ENCODE assay signal across 9 cellular contexts in genomic region chr6:143677577-143677890, GRCh38. TPM values are rescaled to one million over a fixed set of nuclear protein-coding genes. Genes with fewer than 3 reads are reported as not detected.
DNase-seq lines count a peak whose midpoint lies in the region; ATAC-seq and FAIRE-seq lines count a peak whose summit lies in the region.
"Had no signal": no experiment of that assay in that cellular context is flagged by ENCODE, and none has a peak within 500 bp of the region (broad histone marks: within the 10 kb centered on the region; RNA-seq: fewer than 3 reads in every experiment).

No MANE protein-coding gene starts in this region.

- peaks cover 11% of the 10 kb centered on the region for H3K36me3 Mint-ChIP-seq in activated T-helper 2 cell treated with anti-CD3 and anti-CD28 coated beads, Interferon-gamma antibody, Interleukin-2, Interleukin-4, amounts not matched to agents 10 μg/mL and 5 μg/mL and 100 μg/mL, durations not matched to agents 14 hours and 24 hours and 36 hours (ENCODE audit: low read depth)

- H3K4me1 ChIP-seq in iPS-20b (ENCODE audit: insufficient read depth, low read length) (peaks cover 64% of the 10 kb centered on the region), small intestine (ENCODE audit: control insufficient read depth in 2 of 2, insufficient read depth in 1 of 2, low read depth in 1 of 2, low read length in 1 of 2) (peaks cover 0 to 6% of the 10 kb centered on the region in 2 donors)

- H3K9ac ChIP-seq in iPS-20b (ENCODE audit: low read depth, low read length): peak overlapping the region; percentile 44; the same call in 1 of the 2 replicates

- H3K27me3 ChIP-seq in iPS-20b (ENCODE audit: insufficient read depth, low read length) (no peaks in the 10 kb centered on the region), small intestine (ENCODE audit: control insufficient read depth in 2 of 2, insufficient read depth in 2 of 2, low read length in 2 of 2) (no peaks in the 10 kb centered on the region)

- peak overlapping the region; percentile 98 for H3K4me3 ChIP-seq in iPS-20b (ENCODE audit: low read length)
- H3K4me3 ChIP-seq in small intestine (ENCODE audit: low read depth in 1 of 2, low read length in 2 of 2): peak overlapping the region; percentile 72 to 73

- H3K27ac ChIP-seq in iPS-20b (ENCODE audit: low read length): no peak overlapping the region
- no peak overlapping the region for H3K27ac ChIP-seq in small intestine (ENCODE audit: low read depth in 1 of 2, low read length in 1 of 2)
- H3K27ac ChIP-seq: SK-N-MC had no signal

- H3K36me3 ChIP-seq in iPS-20b (ENCODE audit: insufficient read depth, low read depth, low read length) (peaks cover 4% of the 10 kb centered on the region; the same call in 1 of the 2 replicates), small intestine (ENCODE audit: control insufficient read depth in 2 of 2, insufficient read depth in 2 of 2, low read length in 2 of 2) (no peaks in the 10 kb centered on the region)

- peaks cover 43% of the 10 kb centered on the region for H3K27me3 Mint-ChIP-seq in activated T-helper 2 cell treated with anti-CD3 and anti-CD28 coated beads, Interferon-gamma antibody, Interleukin-2, Interleukin-4, amounts not matched to agents 10 μg/mL and 5 μg/mL and 100 μg/mL, durations not matched to agents 14 hours and 24 hours and 36 hours (ENCODE audit: low read depth)

- H3K9me3 ChIP-seq in iPS-20b (ENCODE audit: insufficient read depth, low read depth, low read length) (0 out of 2 replicates have a peak, but pooled peaks cover 4% of the 10 kb centered on the region), small intestine (ENCODE audit: control insufficient read depth, low read depth) (no peaks in the 10 kb centered on the region)

- ATAC-seq in HG02678 (IDR thresholded peaks at IDR 0.05; ENCODE audit: unreplicated experiment): peak; percentile 26
- ATAC-seq in GM18861 (IDR thresholded peaks at IDR 0.05; ENCODE audit: unreplicated experiment): no peak
- no peak for ATAC-seq in HG02642 (IDR thresholded peaks at IDR 0.05; ENCODE audit: poor library complexity, unreplicated experiment)

- no peak for FAIRE-seq in small intestine (lab: Jason Lieb, UNC)

- 2 to 7% (median 3%) methylated on average over 7 to 9 of the region's 9 CpGs for WGBS in small intestine, 3 donors

- no peak for DNase-seq in activated T-helper 2 cell treated with anti-CD3 and anti-CD28 coated beads, Interferon-gamma antibody, Interleukin-2, Interleukin-4, amounts not matched to agents 10 μg/mL and 5 μg/mL and 100 μg/mL, durations not matched to agents 14 hours and 24 hours and 36 hours (ENCODE audit: low spot score)
- no peak for DNase-seq in small intestine
- no peak for DNase-seq in NCI-H2171 treated with DMSO at 0.1 percent for 48 hours (lab: John Stamatoyannopoulos, UW)
- DNase-seq in NCI-H345 treated with DMSO at 0.1 percent for 48 hours (lab: John Stamatoyannopoulos, UW; ENCODE audit: unreplicated experiment): no peak

- H3K4me3 Mint-ChIP-seq in activated T-helper 2 cell treated with anti-CD3 and anti-CD28 coated beads, Interferon-gamma antibody, Interleukin-2, Interleukin-4, amounts not matched to agents 10 μg/mL and 5 μg/mL and 100 μg/mL, durations not matched to agents 14 hours and 24 hours and 36 hours (ENCODE audit: low read depth): peak overlapping the region; percentile 2

- peaks cover 10% of the 10 kb centered on the region for H3K4me1 Mint-ChIP-seq in activated T-helper 2 cell treated with anti-CD3 and anti-CD28 coated beads, Interferon-gamma antibody, Interleukin-2, Interleukin-4, amounts not matched to agents 10 μg/mL and 5 μg/mL and 100 μg/mL, durations not matched to agents 14 hours and 24 hours and 36 hours (ENCODE audit: low read depth)

- intact Hi-C loops in activated T-helper 2 cell treated with anti-CD3 and anti-CD28 coated beads, Interferon-gamma antibody, Interleukin-2, Interleukin-4, amounts not matched to agents 10 μg/mL and 5 μg/mL and 100 μg/mL, durations not matched to agents 14 hours and 24 hours and 36 hours (cut with micrococcal nuclease): loop anchor here (5.0 kb wide), 1 partner anchor 165 kb away; the partner anchor contains the start of gene LTV1

- peaks cover 5% of the 10 kb centered on the region for H3K9me3 Mint-ChIP-seq in activated T-helper 2 cell treated with anti-CD3 and anti-CD28 coated beads, Interferon-gamma antibody, Interleukin-2, Interleukin-4, amounts not matched to agents 10 μg/mL and 5 μg/mL and 100 μg/mL, durations not matched to agents 14 hours and 24 hours and 36 hours

- no peak overlapping the region for H3K27ac Mint-ChIP-seq in activated T-helper 2 cell treated with anti-CD3 and anti-CD28 coated beads, Interferon-gamma antibody, Interleukin-2, Interleukin-4, amounts not matched to agents 10 μg/mL and 5 μg/mL and 100 μg/mL, durations not matched to agents 14 hours and 24 hours and 36 hours

RNA-seq across cellular contexts. Expression of gene PHACTR2, which starts 0.2 kb away (rescaled TPM):
- 41.0 and 45.4 TPM in 2 replicates for total RNA-seq in activated T-helper 2 cell treated with anti-CD3 and anti-CD28 coated beads, Interferon-gamma antibody, Interleukin-2, Interleukin-4, amounts not matched to agents 10 μg/mL and 5 μg/mL and 100 μg/mL, durations not matched to agents 14 hours and 24 hours and 36 hours
- 1 to 10 TPM; 6.8 to 9.1 (median 8.1) TPM for polyA plus RNA-seq in small intestine
